ENCODE assay signal across 1 cellular context in genomic region chr11:119121008-119121810, GRCh38.
TF ChIP-seq lines count a peak whose summit lies in the region.

Gene HINFP, plus strand, starts transcription at chr11:119121580. Its CDS starts 5,365 bp downstream, at chr11:119126945.

TF ChIP-seq in K562, 482 proteins besides CTCF, POLR2A, EP300 and RAD21 (continued from another document and continues in another):
- TF ChIP-seq RFX5 (IDR thresholded peaks at IDR 0.05; ENCODE audit: low read depth, low read length) (no peak), SFPQ (IDR thresholded peaks at IDR 0.05; ENCODE audit: low read depth, low read length) (no peak), ZC3H11A (IDR thresholded peaks at IDR 0.05; ENCODE audit: low read depth, low read length) (no peak), CBFA2T2 (conservative IDR thresholded peaks at IDR 0.05) (peak; percentile 79), BDP1 (IDR thresholded peaks at IDR 0.05; ENCODE audit: insufficient read depth, insufficient read length) (no peak), TEAD1 (CRISPR knock-in tag; IDR thresholded peaks at IDR 0.05) (peak in 1 of 2 experiments; percentile 46; a peak in 1 of 4 replicates), NKRF (IDR thresholded peaks at IDR 0.05; ENCODE audit: borderline replicate concordance) (peak; percentile 73; the same call in 1 of the 2 replicates), ZNF263 (CRISPR knock-in tag; IDR thresholded peaks at IDR 0.05; ENCODE audit: borderline replicate concordance) (no peak), SIN3A (IDR thresholded peaks at IDR 0.05; ENCODE audit: borderline replicate concordance in 2 of 2, control insufficient read depth in 1 of 2, low read depth in 2 of 2, low read length in 2 of 2) (no peak; a peak in 2 of 4 replicates), ILK (tag; IDR thresholded peaks at IDR 0.05; ENCODE audit: borderline replicate concordance, low read depth) (no peak), TEAD4 (IDR thresholded peaks at IDR 0.05; ENCODE audit: low read length) (no peak; the same call in 1 of the 2 replicates), TEAD4 (CRISPR knock-in tag; IDR thresholded peaks at IDR 0.05; ENCODE audit: borderline replicate concordance) (no peak), ELK1 (CRISPR knock-in tag; IDR thresholded peaks at IDR 0.05) (no peak), EGR1 (conservative IDR thresholded peaks at IDR 0.05) (peak; percentile 89), RREB1 (CRISPR knock-in tag; IDR thresholded peaks at IDR 0.05) (no peak), ZFP1 (CRISPR knock-in tag; IDR thresholded peaks at IDR 0.05) (no peak), PHTF2 (CRISPR knock-in tag; IDR thresholded peaks at IDR 0.05) (no peak), ZNF277 (CRISPR knock-in tag; IDR thresholded peaks at IDR 0.05; ENCODE audit: borderline replicate concordance) (no peak), PHF20 (IDR thresholded peaks at IDR 0.05; ENCODE audit: partially characterized antibody) (peak; percentile 29), RBBP5 (IDR thresholded peaks at IDR 0.05; ENCODE audit: borderline replicate concordance, insufficient read depth, low read length, poor library complexity, severe bottlenecking) (peak; percentile 72), STAT6 (CRISPR knock-in tag; IDR thresholded peaks at IDR 0.05) (0 out of 2 replicates have a peak, but pooled peaks have one; percentile 27), IRF2 (CRISPR knock-in tag; IDR thresholded peaks at IDR 0.05) (no peak), NR2C2 (CRISPR knock-in tag; IDR thresholded peaks at IDR 0.05) (peak; percentile 29; the same call in 1 of the 2 replicates), NR2C2 (tag; IDR thresholded peaks at IDR 0.05) (peak; percentile 55; the same call in 1 of the 2 replicates), HSF4 (CRISPR knock-in tag; IDR thresholded peaks at IDR 0.05; ENCODE audit: borderline replicate concordance) (no peak), MTA2 (IDR thresholded peaks at IDR 0.05; ENCODE audit: low read depth) (no peak), E2F8 (IDR thresholded peaks at IDR 0.05; ENCODE audit: low read depth, partially characterized antibody) (peak; percentile 45), AFF1 (IDR thresholded peaks at IDR 0.05; ENCODE audit: low read depth in 1 of 2, partially characterized antibody in 2 of 2) (peak in 1 of 2 experiments; percentile 62), NUFIP1 (IDR thresholded peaks at IDR 0.05; ENCODE audit: partially characterized antibody) (no peak), SAP30 (IDR thresholded peaks at IDR 0.05; ENCODE audit: borderline replicate concordance, insufficient read depth, low read depth, low read length, poor library complexity, severe bottlenecking) (peak; percentile 86), ZBTB7A (IDR thresholded peaks at IDR 0.05; ENCODE audit: borderline replicate concordance, control insufficient read depth, low read depth, low read length) (peak; percentile 85; the same call in 1 of the 2 replicates)
